In the genomic region with DNA sequence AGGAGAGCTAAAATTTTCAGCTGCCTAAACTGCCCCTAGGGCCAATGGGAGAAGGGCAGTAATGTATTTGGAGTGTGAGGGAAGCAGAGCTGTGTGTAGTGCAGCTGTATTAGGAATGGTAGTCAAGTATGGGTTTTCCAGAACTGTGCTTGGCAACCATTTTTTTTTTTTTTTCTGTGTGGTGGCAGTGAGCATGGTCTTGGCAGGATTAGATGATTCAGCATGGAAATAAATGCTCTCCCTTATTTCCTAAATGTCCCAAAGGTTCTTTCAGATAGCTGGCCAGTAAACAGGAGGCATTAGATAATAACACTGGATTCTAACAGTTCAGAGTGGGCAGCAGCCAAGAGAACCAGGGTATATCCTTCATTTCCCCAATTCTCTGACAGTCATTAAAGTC, we compare ENCODE assay signal across 11 cellular contexts.
DNase-seq lines count a peak whose midpoint lies in the region; ATAC-seq and TF ChIP-seq lines count a peak whose summit lies in the region.
"Had no signal": no experiment of that assay in that cellular context is flagged by ENCODE, and none has a peak within 500 bp of the region (broad histone marks: within the 10 kb centered on the region; RNA-seq: fewer than 3 reads in every experiment).

No MANE protein-coding gene starts in this region.

- ATAC-seq in lung (ENCODE audit: insufficient read depth, low FRiP score) (no peak), upper lobe of left lung (ENCODE audit: low FRiP score in 2 of 2) (no peak), HG02885 (IDR thresholded peaks at IDR 0.05; ENCODE audit: poor library complexity, unreplicated experiment) (no peak), GM21526 (IDR thresholded peaks at IDR 0.05; ENCODE audit: low FRiP score, unreplicated experiment) (no peak)

- peak overlapping the region in 1 of 2 donors; percentile 58 for H3K9ac ChIP-seq in colonic mucosa (ENCODE audit: low read depth in 2 of 2, low read length in 2 of 2)

- no peak for TF ChIP-seq EP300 in upper lobe of left lung (IDR thresholded peaks at IDR 0.05)

- peaks cover 7% of the 10 kb centered on the region for H3K4me1 ChIP-seq in colonic mucosa
- peaks cover 12 to 19% of the 10 kb centered on the region in 2 donors for H3K4me1 ChIP-seq in lung (ENCODE audit: control insufficient read depth in 2 of 2, insufficient read depth in 2 of 2, low read length in 2 of 2)
- H3K4me1 ChIP-seq in upper lobe of left lung: peaks cover 67 to 92% (median 77%) of the 10 kb centered on the region in 4 donors

- TF ChIP-seq CTCF in colonic mucosa (IDR thresholded peaks at IDR 0.05): no peak
- TF ChIP-seq CTCF in lung (IDR thresholded peaks at IDR 0.05; ENCODE audit: control extremely low read depth, extremely low read depth): no peak
- TF ChIP-seq CTCF in upper lobe of left lung (IDR thresholded peaks at IDR 0.05): no peak

- H3K4me3 ChIP-seq in colonic mucosa (peak overlapping the region; percentile 75), lung (peak overlapping the region; percentile 40), upper lobe of left lung (peak overlapping the region in 3 of 4 donors; percentile 83 to 96 (median 93))

- H3K27me3 ChIP-seq in colonic mucosa: no peaks in the 10 kb centered on the region
- no peaks in the 10 kb centered on the region for H3K27me3 ChIP-seq in lung (ENCODE audit: control insufficient read depth, insufficient read depth)
- H3K27me3 ChIP-seq in upper lobe of left lung: no peaks in the 10 kb centered on the region

- intact Hi-C loops in colonic mucosa (cut with DNase I): no loop called here

- no peaks in the 10 kb centered on the region for H3K9me3 ChIP-seq in colonic mucosa
- no peaks in the 10 kb centered on the region for H3K9me3 ChIP-seq in lung (ENCODE audit: control insufficient read depth in 2 of 2, insufficient read depth in 1 of 2, low read length in 1 of 2)
- no peaks in the 10 kb centered on the region for H3K9me3 ChIP-seq in upper lobe of left lung

- H3K27ac ChIP-seq in colonic mucosa (peak overlapping the region; percentile 95), lung (ENCODE audit: low read depth in 1 of 2, low read length in 1 of 2) (peak overlapping the region; percentile 57 to 86), upper lobe of left lung (peak overlapping the region; percentile 94 to 96 (median 96))

- peak; percentile 95 for DNase-seq in NCI-H2107 treated with DMSO at 0.1 percent for 48 hours (lab: John Stamatoyannopoulos, UW; ENCODE audit: unreplicated experiment)
- DNase-seq in NCI-H2107 (lab: John Stamatoyannopoulos, UW): no peak
- DNase-seq in colonic mucosa: no peak
- DNase-seq in lung (ENCODE audit: low spot score): no peak
- DNase-seq in upper lobe of left lung: no peak
- no peak for DNase-seq in activated CD8-positive, alpha-beta memory T cell treated with anti-CD3 and anti-CD28 coated beads for 24 hours
- DNase-seq: activated CD8-positive, alpha-beta memory T cell treated with anti-CD3 and anti-CD28 coated beads, Interleukin-2, amount 50 U/mL, for 48 hours; AML-193; foreskin fibroblast had no signal

- H3K36me3 ChIP-seq in colonic mucosa (no peaks in the 10 kb centered on the region), lung (ENCODE audit: control insufficient read depth in 2 of 2, insufficient read depth in 2 of 2, low read length in 2 of 2) (no peaks in the 10 kb centered on the region), upper lobe of left lung (no peaks in the 10 kb centered on the region)

- TF ChIP-seq POLR2A in upper lobe of left lung (IDR thresholded peaks at IDR 0.05): no peak

Comparison
In these comparisons a context has a peak if more than half of its experiments do, and no peak if none do; other contexts are left out.
1. H3K4me3 ChIP-seq: peak in every context shown above with its lines; median percentile 93 in upper lobe of left lung; 75 in colonic mucosa; 40 in lung.